ENCODE assay signal across 39 cellular contexts in the genomic region with DNA sequence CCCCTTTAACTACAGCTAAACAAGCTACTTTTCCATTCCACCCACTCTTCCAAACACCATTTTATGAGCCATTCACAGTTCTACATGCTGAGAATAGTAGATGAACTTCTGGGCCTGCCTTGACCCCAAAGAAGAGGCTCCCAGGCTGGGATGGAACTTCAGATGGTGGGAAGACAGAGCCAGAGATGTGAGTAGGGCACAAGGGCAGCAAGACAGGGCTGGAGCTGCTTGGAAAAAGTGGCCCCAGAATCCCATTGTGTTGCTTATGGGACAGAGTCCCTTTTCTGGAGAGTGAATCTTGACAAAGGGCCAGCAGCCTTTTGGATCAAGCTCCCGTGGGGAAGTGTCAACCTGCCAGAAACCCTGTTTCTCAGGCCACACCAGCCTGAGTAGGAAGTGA.
"Had no signal": no experiment of that assay in that cellular context is flagged by ENCODE, and none has a peak within 500 bp of the region (broad histone marks: within the 10 kb centered on the region; RNA-seq: fewer than 3 reads in every experiment).

No MANE protein-coding gene starts in this region.

- H3K27ac ChIP-seq: adrenal gland, body of pancreas, brain microvascular endothelial cell, breast epithelium, cardiac muscle cell, VCaP had no signal

- H3K9me3 ChIP-seq: adrenal gland, body of pancreas, breast epithelium had no signal

- H3K27me3 Mint-ChIP-seq: activated B cell treated with CpG ODN at 0.5 μM for 24 hours; activated CD4-positive, alpha-beta memory T cell treated with anti-CD3 and anti-CD28 coated beads for 36 hours; activated CD8-positive, alpha-beta T cell treated with anti-CD3 and anti-CD28 coated beads for 36 hours; activated naive CD8-positive, alpha-beta T cell treated with anti-CD3 and anti-CD28 coated beads for 36 hours; activated T-helper 17 cell treated with anti-CD3 and anti-CD28 coated beads, Interleukin-2, amount 50 U/mL, for 72 hours; central memory CD8-positive, alpha-beta T cell had no signal

- H3K4me1 Mint-ChIP-seq: activated naive CD8-positive, alpha-beta T cell treated with anti-CD3 and anti-CD28 coated beads for 36 hours; activated T-helper 17 cell treated with anti-CD3 and anti-CD28 coated beads, Interleukin-2, amount 50 U/mL, for 72 hours; central memory CD8-positive, alpha-beta T cell had no signal

- DNase-seq: activated B cell treated with CpG ODN at 0.5 μM for 24 hours; activated CD4-positive, alpha-beta memory T cell treated with anti-CD3 and anti-CD28 coated beads for 36 hours; activated CD4-positive, alpha-beta T cell treated with anti-CD3 and anti-CD28 coated beads for 48 hours; activated CD4-positive, alpha-beta T cell treated with anti-CD3 and anti-CD28 coated beads, Interleukin-2, amount 50 U/mL, for 1 hour; activated CD4-positive, alpha-beta T cell treated with anti-CD3 and anti-CD28 coated beads, Interleukin-2, amount 50 U/mL, for 4 hours; activated CD4-positive, CD25-positive, alpha-beta regulatory T cell treated with anti-CD3 and anti-CD28 coated beads, Interleukin-2, amount 50 U/mL, for 72 hours; activated CD8-positive, alpha-beta memory T cell treated with anti-CD3 and anti-CD28 coated beads, Interleukin-2, amount 50 U/mL, for 4 hours; activated CD8-positive, alpha-beta T cell treated with anti-CD3 and anti-CD28 coated beads for 36 hours; activated effector memory CD4-positive, alpha-beta T cell treated with anti-CD3 and anti-CD28 coated beads, Interleukin-2, amount 50 U/mL, for 16 hours; activated gamma-delta T cell treated with Interleukin-2 at 50 U/mL for 16 hours; activated naive CD4-positive, alpha-beta T cell; activated naive CD4-positive, alpha-beta T cell treated with anti-CD3 and anti-CD28 coated beads for 36 hours; activated naive CD4-positive, alpha-beta T cell treated with anti-CD3 and anti-CD28 coated beads, Interleukin-2, amount 50 U/mL, for 16 hours; activated naive CD8-positive, alpha-beta T cell treated with anti-CD3 and anti-CD28 coated beads for 36 hours; activated T-cell treated with anti-CD3 and anti-CD28 coated beads for 4 hours; activated T-cell treated with anti-CD3 and anti-CD28 coated beads, Interleukin-2, amount 50 U/mL, for 1 hour; activated T-cell treated with anti-CD3 and anti-CD28 coated beads, Interleukin-2, amount 50 U/mL, for 4 hours; activated T-cell treated with anti-CD3 and anti-CD28 coated beads, Interleukin-2, amount 50 U/mL, for 72 hours; adrenal gland; amniotic stem cell; aorta; body of pancreas; brain microvascular endothelial cell; caudate nucleus; cerebellar nuclear complex; T-helper 1 cell; T-helper 2 cell; T-helper 9 cell had no signal

- H3K27ac Mint-ChIP-seq: activated B cell treated with CpG ODN at 0.5 μM for 24 hours; activated CD4-positive, alpha-beta memory T cell treated with anti-CD3 and anti-CD28 coated beads for 36 hours; activated CD8-positive, alpha-beta T cell treated with anti-CD3 and anti-CD28 coated beads for 36 hours; activated naive CD4-positive, alpha-beta T cell treated with anti-CD3 and anti-CD28 coated beads for 36 hours; activated naive CD4-positive, alpha-beta T cell treated with anti-CD3 and anti-CD28 coated beads, Interleukin-2, amount 50 U/mL, for 72 hours; activated naive CD8-positive, alpha-beta T cell treated with anti-CD3 and anti-CD28 coated beads for 36 hours; activated T-cell treated with anti-CD3 and anti-CD28 coated beads, Interleukin-2, amount 50 U/mL, for 72 hours; activated T-helper 1 cell treated with anti-CD3 and anti-CD28 coated beads, Interleukin-12 subunit alpha, Interleukin-12 subunit beta, Interleukin-2, Interleukin-4 antibody, amounts not matched to agents 30 ng/mL and 10 ng/mL and 1 ng/mL, durations not matched to agents 14 hours and 24 hours and 36 hours; activated T-helper 17 cell treated with anti-CD3 and anti-CD28 coated beads, Interleukin-2, amount 50 U/mL, for 72 hours; T-helper 1 cell treated with Interleukin-12 subunit alpha and Interleukin-12 subunit beta and Interleukin-4 antibody, amounts not matched to agents 30 μg/mL and 1 μg/mL, for 36 hours; T-helper 2 cell treated with Interferon-gamma antibody and Interleukin-4, amounts not matched to agents 5 μg/mL and 100 μg/mL, for 36 hours had no signal

- H3K9me3 Mint-ChIP-seq: activated CD4-positive, alpha-beta memory T cell treated with anti-CD3 and anti-CD28 coated beads for 36 hours; activated CD8-positive, alpha-beta T cell treated with anti-CD3 and anti-CD28 coated beads for 36 hours; activated naive CD4-positive, alpha-beta T cell treated with anti-CD3 and anti-CD28 coated beads for 36 hours; activated naive CD8-positive, alpha-beta T cell treated with anti-CD3 and anti-CD28 coated beads for 36 hours; activated T-cell treated with anti-CD3 and anti-CD28 coated beads, Interleukin-2, amount 50 U/mL, for 4 hours; activated T-helper 1 cell treated with anti-CD3 and anti-CD28 coated beads, Interleukin-12 subunit alpha, Interleukin-12 subunit beta, Interleukin-2, Interleukin-4 antibody, amounts not matched to agents 30 ng/mL and 10 ng/mL and 1 ng/mL, durations not matched to agents 14 hours and 24 hours and 36 hours; T-helper 1 cell treated with Interleukin-12 subunit alpha and Interleukin-12 subunit beta and Interleukin-4 antibody, amounts not matched to agents 30 μg/mL and 1 μg/mL, for 36 hours; T-helper 2 cell treated with Interferon-gamma antibody and Interleukin-4, amounts not matched to agents 5 μg/mL and 100 μg/mL, for 36 hours had no signal

- H3K4me3 Mint-ChIP-seq: activated B cell treated with CpG ODN at 0.5 μM for 24 hours; activated CD4-positive, alpha-beta memory T cell treated with anti-CD3 and anti-CD28 coated beads for 36 hours; activated CD8-positive, alpha-beta T cell treated with anti-CD3 and anti-CD28 coated beads for 36 hours; activated naive CD4-positive, alpha-beta T cell treated with anti-CD3 and anti-CD28 coated beads for 36 hours; activated naive CD8-positive, alpha-beta T cell treated with anti-CD3 and anti-CD28 coated beads for 36 hours; activated T-cell treated with anti-CD3 and anti-CD28 coated beads, Interleukin-2, amount 50 U/mL, for 4 hours; activated T-cell treated with anti-CD3 and anti-CD28 coated beads, Interleukin-2, amount 50 U/mL, for 72 hours; activated T-helper 1 cell treated with anti-CD3 and anti-CD28 coated beads, Interleukin-12 subunit alpha, Interleukin-12 subunit beta, Interleukin-2, Interleukin-4 antibody, amounts not matched to agents 30 ng/mL and 10 ng/mL and 1 ng/mL, durations not matched to agents 14 hours and 24 hours and 36 hours; activated T-helper 17 cell treated with anti-CD3 and anti-CD28 coated beads, Interleukin-2, amount 50 U/mL, for 72 hours; central memory CD8-positive, alpha-beta T cell; T-helper 1 cell treated with Interleukin-12 subunit alpha and Interleukin-12 subunit beta and Interleukin-4 antibody, amounts not matched to agents 30 μg/mL and 1 μg/mL, for 36 hours; T-helper 2 cell treated with Interferon-gamma antibody and Interleukin-4, amounts not matched to agents 5 μg/mL and 100 μg/mL, for 36 hours had no signal

- H3K4me1 ChIP-seq: adrenal gland, body of pancreas, breast epithelium had no signal

- H3K27me3 ChIP-seq: adrenal gland, body of pancreas, brain microvascular endothelial cell, breast epithelium had no signal

- FAIRE-seq: astrocyte, TTC549 had no signal

- H3K36me3 ChIP-seq: adrenal gland, brain microvascular endothelial cell, breast epithelium, cardiac muscle cell had no signal

- H3K36me3 Mint-ChIP-seq: activated CD4-positive, alpha-beta memory T cell treated with anti-CD3 and anti-CD28 coated beads for 36 hours; activated naive CD4-positive, alpha-beta T cell treated with anti-CD3 and anti-CD28 coated beads, Interleukin-2, amount 50 U/mL, for 72 hours; activated naive CD8-positive, alpha-beta T cell treated with anti-CD3 and anti-CD28 coated beads for 36 hours had no signal

- H3K4me3 ChIP-seq: adrenal gland, body of pancreas, breast epithelium, cardiac muscle cell had no signal
